ENCODE assay signal across 22 cellular contexts in the genomic region with DNA sequence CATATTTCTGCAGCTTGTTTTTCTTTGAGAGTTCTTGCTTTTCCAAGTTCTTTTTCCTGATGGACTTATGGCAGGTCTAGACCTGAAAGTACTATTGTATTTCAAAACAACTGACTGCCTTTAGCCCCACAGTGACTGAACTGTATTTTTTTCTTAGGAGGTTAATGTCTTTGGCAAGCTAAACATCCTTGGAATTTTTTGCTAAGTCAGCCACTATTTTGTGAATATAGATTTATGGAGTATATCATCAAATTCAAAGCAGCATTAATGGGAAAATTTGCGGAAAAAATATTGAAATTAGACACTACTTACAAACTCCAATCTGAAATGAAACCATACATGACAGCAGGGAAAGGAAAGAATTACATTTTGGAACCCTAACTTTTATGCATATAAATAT.
"Had no signal": no experiment of that assay in that cellular context is flagged by ENCODE, and none has a peak within 500 bp of the region (broad histone marks: within the 10 kb centered on the region; RNA-seq: fewer than 3 reads in every experiment).

No MANE protein-coding gene starts in this region.

- H3K36me3 ChIP-seq: right atrium auricular region, thyroid gland, upper lobe of right lung had no signal

- H3K9me3 ChIP-seq: psoas muscle, right atrium auricular region, thyroid gland, upper lobe of right lung had no signal

- DNase-seq: activated B cell treated with CpG ODN at 0.5 μM for 24 hours; activated CD4-positive, alpha-beta T cell treated with anti-CD3 and anti-CD28 coated beads for 36 hours; activated CD4-positive, alpha-beta T cell treated with anti-CD3 and anti-CD28 coated beads, Interleukin-2, amount 50 U/mL, for 4 hours; activated CD8-positive, alpha-beta memory T cell treated with anti-CD3 and anti-CD28 coated beads for 24 hours; activated CD8-positive, alpha-beta memory T cell treated with anti-CD3 and anti-CD28 coated beads, Interleukin-2, amount 50 U/mL, for 4 hours; activated T-cell treated with anti-CD3 and anti-CD28 coated beads, Interleukin-2, amount 50 U/mL, for 24 hours; cortex of kidney; endodermal cell; kidney; naive thymus-derived CD8-positive, alpha-beta T cell; psoas muscle; stimulated activated CD4-positive, alpha-beta T cell treated with anti-CD3 and anti-CD28 coated beads, Interleukin-12 subunit alpha, Interleukin-12 subunit beta, amount 100 ng/mL, for 4 hours; stimulated activated CD4-positive, alpha-beta T cell treated with anti-CD3 and anti-CD28 coated beads, Interleukin-1b, Interleukin-23, amount 100 ng/mL, for 48 hours; substantia nigra; T1000; thyroid gland; upper lobe of right lung had no signal

- H3K27me3 ChIP-seq: right atrium auricular region, thyroid gland, upper lobe of right lung had no signal

- FAIRE-seq: astrocyte had no signal

- ATAC-seq: activated CD4-positive, alpha-beta T cell treated with anti-CD3 and anti-CD28 coated beads for 36 hours; activated T-helper 17 cell treated with anti-CD3 and anti-CD28 coated beads, Interleukin-2, amount 50 U/mL, for 72 hours; naive thymus-derived CD8-positive, alpha-beta T cell; upper lobe of right lung had no signal

- H3K4me3 ChIP-seq: lung, psoas muscle, right atrium auricular region, thyroid gland, upper lobe of right lung had no signal

- H3K27ac ChIP-seq: epithelial cell of prostate, right atrium auricular region, thyroid gland, upper lobe of right lung had no signal
